In genomic region chrX:148459343-148459742, GRCh38 we compare ENCODE assay signal across 11 cellular contexts. TPM values are rescaled to one million over a fixed set of nuclear protein-coding genes. Genes with fewer than 3 reads are reported as not detected.
DNase-seq lines count a peak whose midpoint lies in the region; ATAC-seq and TF ChIP-seq lines count a peak whose summit lies in the region.
"Had no signal": no experiment of that assay in that cellular context is flagged by ENCODE, and none has a peak within 500 bp of the region (broad histone marks: within the 10 kb centered on the region; RNA-seq: fewer than 3 reads in every experiment).

No MANE protein-coding gene starts in this region.

- ATAC-seq in GM18907 (IDR thresholded peaks at IDR 0.05; ENCODE audit: unreplicated experiment) (peak; percentile 91), GM21723 (IDR thresholded peaks at IDR 0.05; ENCODE audit: unreplicated experiment) (peak; percentile 90), HG03159 (IDR thresholded peaks at IDR 0.05; ENCODE audit: unreplicated experiment) (peak; percentile 95), memory B cell (ENCODE audit: low read depth) (peak; percentile 97), heart left ventricle (no peak)

- H3K27ac ChIP-seq in heart left ventricle: no peak overlapping the region
- H3K27ac ChIP-seq: esophagus squamous epithelium, neural progenitor cell had no signal

- peaks cover 12% of the 10 kb centered on the region for H3K4me1 Mint-ChIP-seq in memory B cell
- H3K4me1 Mint-ChIP-seq: neural progenitor cell had no signal

- H3K9me3 Mint-ChIP-seq in memory B cell: no peaks in the 10 kb centered on the region
- H3K9me3 Mint-ChIP-seq: neural progenitor cell had no signal

- peak overlapping the region; percentile 17 for H3K27ac Mint-ChIP-seq in memory B cell
- H3K27ac Mint-ChIP-seq: neural progenitor cell had no signal

- no peak for TF ChIP-seq CTCF in heart left ventricle (IDR thresholded peaks at IDR 0.05)

- intact Hi-C loops in heart left ventricle (cut with DNase I): no loop called here

- H3K36me3 Mint-ChIP-seq in memory B cell: no peaks in the 10 kb centered on the region
- H3K36me3 Mint-ChIP-seq: neural progenitor cell had no signal

- H3K4me1 ChIP-seq in heart left ventricle: no peaks in the 10 kb centered on the region
- H3K4me1 ChIP-seq: esophagus squamous epithelium, neural progenitor cell had no signal

- H3K4me3 Mint-ChIP-seq in memory B cell: no peak overlapping the region
- H3K4me3 Mint-ChIP-seq: neural progenitor cell had no signal

- no peaks in the 10 kb centered on the region for H3K9me3 ChIP-seq in heart left ventricle
- H3K9me3 ChIP-seq: esophagus squamous epithelium had no signal

- H3K27me3 ChIP-seq in heart left ventricle: peaks cover 0 to 4% (median 0%) of the 10 kb centered on the region in 9 donors
- H3K27me3 ChIP-seq: esophagus squamous epithelium, neural progenitor cell had no signal

- no peak for TF ChIP-seq POLR2A in heart left ventricle (IDR thresholded peaks at IDR 0.05)

- H3K4me3 ChIP-seq in heart left ventricle: no peak overlapping the region
- H3K4me3 ChIP-seq: esophagus squamous epithelium, neural progenitor cell had no signal

- WGBS in heart left ventricle, 4 donors: 63 to 73% (median 71%) methylated on average over 4 of the region's 4 CpGs

- no peaks in the 10 kb centered on the region for H3K27me3 Mint-ChIP-seq in memory B cell

- DNase-seq in memory B cell (ENCODE audit: low spot score in 2 of 2) (peak; percentile 12 to 21), AG20443 (ENCODE audit: low spot score) (no peak), NCI-H2029 treated with DMSO at 0.1 percent for 48 hours (lab: John Stamatoyannopoulos, UW) (no peak), heart left ventricle (no peak), DMS 273 (lab: John Stamatoyannopoulos, UW; ENCODE audit: unreplicated experiment) (no peak)
- DNase-seq: esophagus squamous epithelium, T-helper 2 cell had no signal

- no peaks in the 10 kb centered on the region for H3K36me3 ChIP-seq in heart left ventricle
- H3K36me3 ChIP-seq: esophagus squamous epithelium, neural progenitor cell had no signal

RNA-seq across cellular contexts. Expression of gene AFF2, which starts 41.1 kb away (rescaled TPM):
- under 1 TPM; 0.02 to 0.83 (median 0.32) TPM for total RNA-seq in heart left ventricle
- polyA plus RNA-seq in heart left ventricle: under 1 TPM; under 0.01 to 0.01 TPM

Comparison
In these comparisons a context has a peak if more than half of its experiments do, and no peak if none do; other contexts are left out.
1. ATAC-seq: peak in GM18907 (single experiment), GM21723 (single experiment), HG03159 (single experiment) and memory B cell (single experiment); none in heart left ventricle (0 of 4).
2. DNase-seq: peak in memory B cell (2 of 2); none in AG20443 (single experiment), NCI-H2029 treated with DMSO at 0.1 percent for 48 hours (single experiment), heart left ventricle (0 of 5) and DMS 273 (single experiment).